ENCODE assay signal across 8 cellular contexts in genomic region chr7:42235734-42236133, GRCh38. TPM values are rescaled to one million over a fixed set of nuclear protein-coding genes. Genes with fewer than 3 reads are reported as not detected.
DNase-seq lines count a peak whose midpoint lies in the region; ATAC-seq, FAIRE-seq and TF ChIP-seq lines count a peak whose summit lies in the region.

No MANE protein-coding gene starts in this region.

- H3K4me3 ChIP-seq in heart left ventricle (peak overlapping the region; percentile 42 to 95 (median 79)), mammary epithelial cell (replicated peaks in 1 of 3; ENCODE audit: insufficient read depth in 1 of 3, low read depth in 2 of 3, low read length in 3 of 3) (peak overlapping the region; percentile 73 to 90 (median 73)), mesodermal cell (ENCODE audit: extremely low read depth, insufficient read depth, low read length, poor library complexity, severe bottlenecking) (peak overlapping the region; percentile 80), aorta (ENCODE audit: low read length in 2 of 2) (peak overlapping the region; percentile 86 to 90)

- peaks cover 0 to 13% (median 8%) of the 10 kb centered on the region in 12 donors for H3K4me1 ChIP-seq in heart left ventricle
- peaks cover 42% of the 10 kb centered on the region for H3K4me1 ChIP-seq in mammary epithelial cell (ENCODE audit: insufficient read depth, low read length)
- H3K4me1 ChIP-seq in mesodermal cell (ENCODE audit: control insufficient read depth, insufficient read depth, low read length, poor library complexity, severe bottlenecking): peaks cover 40% of the 10 kb centered on the region
- H3K4me1 ChIP-seq in aorta (ENCODE audit: control insufficient read depth in 1 of 2, insufficient read depth in 2 of 2, low read length in 2 of 2): no peaks in the 10 kb centered on the region

- no TSS peak for BruUV-seq in mammary epithelial cell (replicated peaks; lab: Mats Ljungman, UMichigan)

- peak overlapping the region; percentile 92 for H3K4me2 ChIP-seq in mammary epithelial cell (ENCODE audit: insufficient read depth, low read depth, low read length)

- H3K27me3 ChIP-seq in heart left ventricle (peaks cover 0 to 43% (median 0%) of the 10 kb centered on the region in 9 donors), mammary epithelial cell (ENCODE audit: insufficient read depth, low read length) (no peaks in the 10 kb centered on the region), aorta (ENCODE audit: control insufficient read depth in 1 of 2, insufficient read depth in 2 of 2, low read length in 1 of 2) (no peaks in the 10 kb centered on the region)

- in situ Hi-C loops in mammary epithelial cell (cut with MboI; ENCODE audit: low sequenced_read_pairs in 2 of 2): loop anchor here in 1 of 2 donors (25.0 kb wide), 2 partner anchors 248 to 452 kb away; no protein-coding TSS in a partner anchor

- H3K9ac ChIP-seq in mammary epithelial cell (ENCODE audit: insufficient read depth, low read length): peak overlapping the region; percentile 80

- TF ChIP-seq POLR2A in heart left ventricle (IDR thresholded peaks at IDR 0.05): no peak
- no peak for TF ChIP-seq POLR2A in GM12891 (IDR thresholded peaks at IDR 0.05; ENCODE audit: low read depth, low read length)

- no peaks in the 10 kb centered on the region for H4K20me1 ChIP-seq in mammary epithelial cell (ENCODE audit: insufficient read depth, low read length)

- peaks cover 61% of the 10 kb centered on the region for H3K79me2 ChIP-seq in mammary epithelial cell (ENCODE audit: insufficient read depth, low read length)

- dilution Hi-C loops in mammary epithelial cell (cut with HindIII; ENCODE audit: low sequenced_read_pairs): loop anchor here (25.0 kb wide), 1 partner anchor 248 kb away; no protein-coding TSS in a partner anchor

- no peak for FAIRE-seq in GM12891 (lab: Jason Lieb, UNC)

- peak overlapping the region; percentile 95 for H2AFZ ChIP-seq in mammary epithelial cell (ENCODE audit: low read depth, low read length)

- no peaks in the 10 kb centered on the region for H3K9me3 ChIP-seq in heart left ventricle
- no peaks in the 10 kb centered on the region for H3K9me3 ChIP-seq in mammary epithelial cell (replicated peaks; ENCODE audit: insufficient read depth, low read length)
- H3K9me3 ChIP-seq in mesodermal cell (ENCODE audit: control insufficient read depth, low read length): no peaks in the 10 kb centered on the region
- H3K9me3 ChIP-seq in aorta (ENCODE audit: control insufficient read depth, low read length): no peaks in the 10 kb centered on the region

- peak overlapping the region in 11 of 12 donors; percentile 66 to 95 (median 86) for H3K27ac ChIP-seq in heart left ventricle
- H3K27ac ChIP-seq in mammary epithelial cell (ENCODE audit: insufficient read depth, low read depth, low read length): peak overlapping the region; percentile 81
- H3K27ac ChIP-seq in mesodermal cell (ENCODE audit: low read depth, low read length, severe bottlenecking): peak overlapping the region; percentile 72
- no peak overlapping the region for H3K27ac ChIP-seq in aorta (ENCODE audit: low read depth in 1 of 2, low read length in 2 of 2)

- WGBS in heart left ventricle, 4 donors: 12 to 17% (median 15%) methylated on average over 12 of the region's 12 CpGs
- 3% methylated on average over 11 of the region's 12 CpGs for WGBS in mammary epithelial cell (ENCODE audit: low coverage, missing lambda C conversion rate)
- 0 to 4% methylated on average over 7 to 10 of the region's 12 CpGs for WGBS in mesodermal cell (ENCODE audit: insufficient coverage in 2 of 2), 2 experiments
- WGBS in aorta, 2 donors: 9 to 13% methylated on average over 12 of the region's 12 CpGs

- TF ChIP-seq CTCF in heart left ventricle (IDR thresholded peaks at IDR 0.05) (no peak), mammary epithelial cell (conservative IDR thresholded peaks at IDR 0.05 in 1 of 2, IDR thresholded peaks at IDR 0.05 in 1 of 2; ENCODE audit: extremely low read depth in 1 of 2, insufficient read depth in 1 of 2, low read depth in 1 of 2, low read length in 2 of 2) (no peak)

- ATAC-seq in heart left ventricle (no peak), aorta (ENCODE audit: low FRiP score) (no peak), GM18498 (IDR thresholded peaks at IDR 0.05; ENCODE audit: unreplicated experiment) (no peak)

- CTCF ChIA-PET in mammary epithelial cell (lab: Charles Lee; ENCODE audit: low non-redundant PET): no interaction called here

- intact Hi-C loops in heart left ventricle (cut with DNase I) (loop anchor here in 4 of 10 donors (2.0 to 10.0 kb wide), 5 partner anchors 249 to 459 kb away; no protein-coding TSS in a partner anchor), cardiac septum (cut with DNase I) (loop anchor here (10.0 kb wide), 1 partner anchor 251 kb away; no protein-coding TSS in a partner anchor), mammary epithelial cell (cut with micrococcal nuclease) (loop anchor here (1.0 to 10.0 kb wide), 8 partner anchors 107 to 599 kb away; no protein-coding TSS in a partner anchor), aorta (cut with DNase I) (loop anchor here in 1 of 2 donors (10.0 kb wide), 1 partner anchor 91 kb away; no protein-coding TSS in a partner anchor)

- no peaks in the 10 kb centered on the region for H3K36me3 ChIP-seq in heart left ventricle
- no peaks in the 10 kb centered on the region for H3K36me3 ChIP-seq in mammary epithelial cell (ENCODE audit: insufficient read depth, low read length)
- peaks cover 6% of the 10 kb centered on the region for H3K36me3 ChIP-seq in mesodermal cell (ENCODE audit: control insufficient read depth, insufficient read depth, low read length)
- no peaks in the 10 kb centered on the region for H3K36me3 ChIP-seq in aorta (ENCODE audit: control insufficient read depth in 1 of 2, insufficient read depth in 2 of 2, low read length in 1 of 2)

- peak in 2 of 5 donors; percentile 13 to 30 for DNase-seq in heart left ventricle
- no peak for DNase-seq in cardiac septum (ENCODE audit: low spot score)
- DNase-seq in mammary epithelial cell: peak; percentile 38
- DNase-seq in aorta: no peak
- DNase-seq in GM12891 (ENCODE audit: insufficient read length, low spot score): no peak
- no peak for DNase-seq in HUDEP-2 (lab: John Stamatoyannopoulos, UW; ENCODE audit: unreplicated experiment in 76 of 76)

TF ChIP-seq in GM12891, 5 proteins besides CTCF, POLR2A, EP300 and RAD21:
- TF ChIP-seq SPI1 (IDR thresholded peaks at IDR 0.05; ENCODE audit: low read depth, low read length): no peak
- no peak for TF ChIP-seq TAF1 (IDR thresholded peaks at IDR 0.05; ENCODE audit: low read depth, low read length)
- no peak for TF ChIP-seq POLR2AphosphoS5 (IDR thresholded peaks at IDR 0.05; ENCODE audit: low read depth, low read length)
- TF ChIP-seq PAX5 (IDR thresholded peaks at IDR 0.05; ENCODE audit: insufficient read depth, low read length, severe bottlenecking): no peak
- TF ChIP-seq POU2F2 (IDR thresholded peaks at IDR 0.05; ENCODE audit: low read depth, low read length): no peak

RNA-seq across cellular contexts. Expression of gene GLI3, which starts 1.3 kb away (rescaled TPM):
- total RNA-seq in heart left ventricle (10 to 100 TPM in 1 of 9 donors, 1 to 10 TPM in 8; 2.0 to 14.4 (median 6.4) TPM), cardiac septum (10.5 TPM), mammary epithelial cell (10 to 100 TPM in 1 of 2 donors, 1 to 10 TPM in 1; 6.3 to 26.2 TPM), aorta (10 to 100 TPM; 21.3 to 34.9 TPM)
- polyA plus RNA-seq in heart left ventricle (1 to 10 TPM in 1 of 2 donors, under 1 TPM in 1; 0.50 to 2.3 TPM), mammary epithelial cell (4.3 TPM), aorta (1 to 10 TPM in 1 of 2 donors, under 1 TPM in 1; 0.50 to 1.2 TPM)
- 44.0 TPM for polyA minus RNA-seq in mammary epithelial cell
- 35.6 TPM for polyA plus RNA-seq in mesodermal cell (2013, experiment 1 of 2)
- polyA plus RNA-seq in mesodermal cell (2013, experiment 2 of 2): 31.7 TPM
- polyA plus RNA-seq in GM12891 (2012; ENCODE audit: low read depth, missing spikeins): not detected

Comparison
In these comparisons a context has a peak if more than half of its experiments do, and no peak if none do; other contexts are left out.
1. H3K27ac ChIP-seq: peak in heart left ventricle (11 of 12), mammary epithelial cell (single experiment) and mesodermal cell (single experiment); none in aorta (0 of 2).
2. Peak in every context shown above with its lines, with median percentiles within 50 percentile points of each other: H3K4me3 ChIP-seq.